In genomic region chr14:60247994-60248696, GRCh38 we compare ENCODE assay signal across 8 cellular contexts. TPM values are rescaled to one million over a fixed set of nuclear protein-coding genes. Genes with fewer than 3 reads are reported as not detected.
DNase-seq lines count a peak whose midpoint lies in the region; FAIRE-seq and TF ChIP-seq lines count a peak whose summit lies in the region.

No MANE protein-coding gene starts in this region.

- peaks cover 42% of the 10 kb centered on the region for H3K79me2 ChIP-seq in DOHH2 (ENCODE audit: control insufficient read depth, low read length)

- peak overlapping the region; percentile 93 for H3K27ac ChIP-seq in DOHH2 (ENCODE audit: low read depth, low read length)

- H3K4me1 ChIP-seq in DOHH2 (ENCODE audit: control insufficient read depth, low read length) (peaks cover 63% of the 10 kb centered on the region), neuron (ENCODE audit: insufficient read depth, low read length) (peaks cover 23% of the 10 kb centered on the region)

- H3F3A ChIP-seq in DOHH2 (ENCODE audit: control insufficient read depth, insufficient read depth), result peaks cover 10% of the 10 kb centered on the region; the same call in 1 of the 2 replicates

- DNase-seq in H54 (ENCODE audit: insufficient read length, low spot score), result peak; percentile 53
- peak; percentile 88 for DNase-seq in LoVo (ENCODE audit: low spot score)
- DNase-seq in SIG-M5 (lab: John Stamatoyannopoulos, UW), result peak; percentile 17
- DNase-seq in activated naive CD4-positive, alpha-beta T cell treated with Interleukin-2 at 50 U/mL for 16 hours, result peak; percentile 82
- peak; percentile 76 to 80 for DNase-seq in frontal cortex (ENCODE audit: low spot score in 2 of 2)
- peak; percentile 91 for DNase-seq in stromal cell of bone marrow (ENCODE audit: low read depth)

- H2AFZ ChIP-seq in neuron (ENCODE audit: low read depth, low read length), result peak overlapping the region; percentile 68

- FAIRE-seq in H54 (lab: Jason Lieb, UNC), result peak; percentile 76
- FAIRE-seq in frontal cortex (lab: Jason Lieb, UNC), result peak; percentile 39

- H4K20me1 ChIP-seq in DOHH2 (ENCODE audit: control insufficient read depth, insufficient read depth, low read depth, low read length), result peaks cover 9% of the 10 kb centered on the region; the same call in 1 of the 2 replicates

- no peaks in the 10 kb centered on the region for H3K9me2 ChIP-seq in DOHH2 (replicated peaks; ENCODE audit: control insufficient read depth, low read length)

- H3K4me3 ChIP-seq in DOHH2 (ENCODE audit: low read length), result peak overlapping the region; percentile 84
- H3K4me3 ChIP-seq in neuron (ENCODE audit: low read length), result peak overlapping the region; percentile 88

- no peak for TF ChIP-seq CTCF in DOHH2 (IDR thresholded peaks at IDR 0.05; ENCODE audit: low read depth, low read length, poor library complexity, severe bottlenecking)

- H3K27me3 ChIP-seq in DOHH2 (ENCODE audit: control insufficient read depth, low read length) (no peaks in the 10 kb centered on the region), neuron (ENCODE audit: insufficient read depth, low read length) (no peaks in the 10 kb centered on the region)

- H3K4me2 ChIP-seq in DOHH2 (ENCODE audit: low read length), result peak overlapping the region; percentile 96

- H3K9me3 ChIP-seq in DOHH2 (ENCODE audit: control insufficient read depth, insufficient read depth, low read length) (no peaks in the 10 kb centered on the region), neuron (ENCODE audit: low read length) (no peaks in the 10 kb centered on the region)

- H3K36me3 ChIP-seq in DOHH2 (ENCODE audit: control insufficient read depth, low read length) (peaks cover 33% of the 10 kb centered on the region), neuron (ENCODE audit: insufficient read depth, low read length) (no peaks in the 10 kb centered on the region)

- no peak for TF ChIP-seq POLR2A in H54 (IDR thresholded peaks at IDR 0.05; ENCODE audit: low read depth, low read length)

RNA-seq across cellular contexts. Expression of gene PPM1A, which starts 0.9 kb away (rescaled TPM):
- 67.3 TPM for total RNA-seq in frontal cortex

Comparison
In these comparisons a context has a peak if more than half of its experiments do, and no peak if none do; other contexts are left out.
1. Peak in every context shown above with its lines: DNase-seq, H3K4me3 ChIP-seq and H3K27ac ChIP-seq.
2. DNase-seq: peak in every context shown above with its lines; median percentile 91 in stromal cell of bone marrow; 88 in LoVo; 82 in activated naive CD4-positive, alpha-beta T cell treated with Interleukin-2 at 50 U/mL for 16 hours; 78 in frontal cortex; 53 in H54; 17 in SIG-M5.